Comparison of ENCODE assay signal across 1 cellular context in the genomic region with DNA sequence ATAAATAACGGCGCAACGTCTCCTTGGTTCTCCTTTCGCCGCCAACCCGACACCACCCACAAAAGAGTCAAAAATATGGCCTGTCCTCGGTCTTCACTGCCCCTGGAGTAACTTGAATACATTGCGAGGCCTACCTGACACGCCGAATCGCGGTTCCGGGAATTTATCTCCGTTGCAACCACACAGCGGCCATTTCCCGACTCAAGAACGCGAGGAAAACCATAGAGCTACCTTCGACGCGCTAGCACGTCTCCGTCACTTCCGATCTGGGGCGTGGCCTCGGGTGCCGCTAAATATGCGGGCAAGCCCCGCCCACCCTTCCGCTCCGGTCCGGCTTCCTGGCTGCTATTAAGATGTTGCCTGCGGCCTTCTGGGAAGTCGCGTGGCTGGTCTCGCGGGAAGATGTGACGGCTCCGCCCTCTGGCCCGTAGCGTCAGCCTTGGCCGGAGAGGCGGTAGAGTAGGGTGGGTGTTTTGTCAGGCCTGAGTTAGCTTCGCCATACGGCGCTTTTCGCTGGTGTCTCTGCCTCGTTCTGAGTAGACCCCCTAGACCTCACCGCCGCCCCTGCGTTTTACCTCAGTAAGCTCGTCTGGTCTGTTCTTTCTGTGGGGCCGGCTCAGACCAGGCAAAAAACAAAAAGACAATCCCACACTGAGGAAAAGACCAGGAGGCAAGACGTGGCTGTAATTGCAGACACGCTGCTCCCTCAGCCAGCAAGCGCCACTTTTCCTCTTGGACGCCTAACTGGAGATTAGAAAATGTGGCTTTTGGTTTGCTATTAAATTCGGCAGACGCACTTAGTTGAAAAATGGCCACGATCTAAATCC.
TF ChIP-seq lines count a peak whose summit lies in the region.

A gene with protein sequence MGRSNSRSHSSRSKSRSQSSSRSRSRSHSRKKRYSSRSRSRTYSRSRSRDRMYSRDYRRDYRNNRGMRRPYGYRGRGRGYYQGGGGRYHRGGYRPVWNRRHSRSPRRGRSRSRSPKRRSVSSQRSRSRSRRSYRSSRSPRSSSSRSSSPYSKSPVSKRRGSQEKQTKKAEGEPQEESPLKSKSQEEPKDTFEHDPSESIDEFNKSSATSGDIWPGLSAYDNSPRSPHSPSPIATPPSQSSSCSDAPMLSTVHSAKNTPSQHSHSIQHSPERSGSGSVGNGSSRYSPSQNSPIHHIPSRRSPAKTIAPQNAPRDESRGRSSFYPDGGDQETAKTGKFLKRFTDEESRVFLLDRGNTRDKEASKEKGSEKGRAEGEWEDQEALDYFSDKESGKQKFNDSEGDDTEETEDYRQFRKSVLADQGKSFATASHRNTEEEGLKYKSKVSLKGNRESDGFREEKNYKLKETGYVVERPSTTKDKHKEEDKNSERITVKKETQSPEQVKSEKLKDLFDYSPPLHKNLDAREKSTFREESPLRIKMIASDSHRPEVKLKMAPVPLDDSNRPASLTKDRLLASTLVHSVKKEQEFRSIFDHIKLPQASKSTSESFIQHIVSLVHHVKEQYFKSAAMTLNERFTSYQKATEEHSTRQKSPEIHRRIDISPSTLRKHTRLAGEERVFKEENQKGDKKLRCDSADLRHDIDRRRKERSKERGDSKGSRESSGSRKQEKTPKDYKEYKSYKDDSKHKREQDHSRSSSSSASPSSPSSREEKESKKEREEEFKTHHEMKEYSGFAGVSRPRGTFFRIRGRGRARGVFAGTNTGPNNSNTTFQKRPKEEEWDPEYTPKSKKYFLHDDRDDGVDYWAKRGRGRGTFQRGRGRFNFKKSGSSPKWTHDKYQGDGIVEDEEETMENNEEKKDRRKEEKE (minus strand): TSS at position 268 of the 827 bp plus-strand sequence. CDS start 9,980 bp downstream, outside the sequence.

TF ChIP-seq in K562, 482 proteins besides CTCF, POLR2A, EP300 and RAD21 (continued from another document and continues in another):
- TF ChIP-seq, protein P1, sequence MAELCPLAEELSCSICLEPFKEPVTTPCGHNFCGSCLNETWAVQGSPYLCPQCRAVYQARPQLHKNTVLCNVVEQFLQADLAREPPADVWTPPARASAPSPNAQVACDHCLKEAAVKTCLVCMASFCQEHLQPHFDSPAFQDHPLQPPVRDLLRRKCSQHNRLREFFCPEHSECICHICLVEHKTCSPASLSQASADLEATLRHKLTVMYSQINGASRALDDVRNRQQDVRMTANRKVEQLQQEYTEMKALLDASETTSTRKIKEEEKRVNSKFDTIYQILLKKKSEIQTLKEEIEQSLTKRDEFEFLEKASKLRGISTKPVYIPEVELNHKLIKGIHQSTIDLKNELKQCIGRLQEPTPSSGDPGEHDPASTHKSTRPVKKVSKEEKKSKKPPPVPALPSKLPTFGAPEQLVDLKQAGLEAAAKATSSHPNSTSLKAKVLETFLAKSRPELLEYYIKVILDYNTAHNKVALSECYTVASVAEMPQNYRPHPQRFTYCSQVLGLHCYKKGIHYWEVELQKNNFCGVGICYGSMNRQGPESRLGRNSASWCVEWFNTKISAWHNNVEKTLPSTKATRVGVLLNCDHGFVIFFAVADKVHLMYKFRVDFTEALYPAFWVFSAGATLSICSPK (IDR thresholded peaks at IDR 0.05; ENCODE audit: borderline replicate concordance), result no peak; the same call in 1 of the 2 replicates
- TF ChIP-seq, protein P2, sequence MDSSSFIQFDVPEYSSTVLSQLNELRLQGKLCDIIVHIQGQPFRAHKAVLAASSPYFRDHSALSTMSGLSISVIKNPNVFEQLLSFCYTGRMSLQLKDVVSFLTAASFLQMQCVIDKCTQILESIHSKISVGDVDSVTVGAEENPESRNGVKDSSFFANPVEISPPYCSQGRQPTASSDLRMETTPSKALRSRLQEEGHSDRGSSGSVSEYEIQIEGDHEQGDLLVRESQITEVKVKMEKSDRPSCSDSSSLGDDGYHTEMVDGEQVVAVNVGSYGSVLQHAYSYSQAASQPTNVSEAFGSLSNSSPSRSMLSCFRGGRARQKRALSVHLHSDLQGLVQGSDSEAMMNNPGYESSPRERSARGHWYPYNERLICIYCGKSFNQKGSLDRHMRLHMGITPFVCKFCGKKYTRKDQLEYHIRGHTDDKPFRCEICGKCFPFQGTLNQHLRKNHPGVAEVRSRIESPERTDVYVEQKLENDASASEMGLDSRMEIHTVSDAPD (CRISPR knock-in tag; IDR thresholded peaks at IDR 0.05), result no peak
- TF ChIP-seq ZNF282 (CRISPR knock-in tag; IDR thresholded peaks at IDR 0.05) (no peak), ZNF165 (CRISPR knock-in tag; IDR thresholded peaks at IDR 0.05; ENCODE audit: borderline replicate concordance) (peak; percentile 86; the same call in 1 of the 2 replicates), ZBTB7A (IDR thresholded peaks at IDR 0.05; ENCODE audit: borderline replicate concordance, control insufficient read depth, low read depth, low read length) (no peak; the same call in 1 of the 2 replicates), ZNF146 (CRISPR knock-in tag; IDR thresholded peaks at IDR 0.05; ENCODE audit: unreplicated experiment) (no peak), BRD9 (IDR thresholded peaks at IDR 0.05; ENCODE audit: low read depth, partially characterized antibody) (peak; percentile 91), NRF1 (conservative IDR thresholded peaks at IDR 0.05 in 1 of 2, IDR thresholded peaks at IDR 0.05 in 1 of 2) (no peak), FOXJ3 (CRISPR knock-in tag; IDR thresholded peaks at IDR 0.05) (no peak), ZC3H8 (IDR thresholded peaks at IDR 0.05) (peak; percentile 79; the same call in 1 of the 2 replicates), ZNF695 (CRISPR knock-in tag; IDR thresholded peaks at IDR 0.05) (0 out of 2 replicates have a peak, but pooled peaks have one; percentile 45), ZC3H4 (CRISPR knock-in tag; IDR thresholded peaks at IDR 0.05; ENCODE audit: borderline replicate concordance) (peak; percentile 98; the same call in 1 of the 2 replicates), MCM5 (IDR thresholded peaks at IDR 0.05; ENCODE audit: low read depth) (no peak), LCOR (CRISPR knock-in tag; IDR thresholded peaks at IDR 0.05) (no peak), FOSL1 (tag; conservative IDR thresholded peaks at IDR 0.05) (no peak; the same call in none of the 2 replicates), HOXB6 (CRISPR knock-in tag; IDR thresholded peaks at IDR 0.05; ENCODE audit: borderline replicate concordance) (no peak; the same call in 1 of the 2 replicates), FOS (IDR thresholded peaks at IDR 0.05; ENCODE audit: extremely low read depth, insufficient read length) (no peak), NFRKB (IDR thresholded peaks at IDR 0.05; ENCODE audit: low read depth) (peak; percentile 99), ZNF431 (CRISPR knock-in tag; IDR thresholded peaks at IDR 0.05) (peak; percentile 62), BCL6 (CRISPR knock-in tag; IDR thresholded peaks at IDR 0.05) (peak; percentile 39; the same call in 1 of the 2 replicates), SAFB2 (IDR thresholded peaks at IDR 0.05; ENCODE audit: borderline replicate concordance, low read depth, low read length, severe bottlenecking) (no peak), CCNT2 (IDR thresholded peaks at IDR 0.05; ENCODE audit: borderline replicate concordance, extremely low read depth, insufficient read length, low read depth, low read length) (peak; percentile 64), ZFX (CRISPR knock-in tag; IDR thresholded peaks at IDR 0.05) (peak; percentile 98), YBX1 (IDR thresholded peaks at IDR 0.05) (no peak), GATAD2B (IDR thresholded peaks at IDR 0.05; ENCODE audit: borderline replicate concordance) (no peak), ARHGAP35 (IDR thresholded peaks at IDR 0.05; ENCODE audit: partially characterized antibody) (no peak), EP400 (IDR thresholded peaks at IDR 0.05) (peak; percentile 97), NCOA6 (IDR thresholded peaks at IDR 0.05) (peak; percentile 43; the same call in 1 of the 2 replicates), ZNF184 (CRISPR knock-in tag; IDR thresholded peaks at IDR 0.05) (no peak), SNRNP70 (optimal IDR thresholded peaks at IDR 0.05; ENCODE audit: low read depth, low read length) (no peak), ZNF644 (tag; IDR thresholded peaks at IDR 0.05; ENCODE audit: low read depth) (no peak), KDM5B (IDR thresholded peaks at IDR 0.05; ENCODE audit: insufficient replicate concordance, low read depth, low read length) (peak; percentile 96), NFE2L1 (tag; IDR thresholded peaks at IDR 0.05; ENCODE audit: borderline replicate concordance, low read depth) (no peak), CHCHD3 (CRISPR knock-in tag; IDR thresholded peaks at IDR 0.05) (peak; percentile 95), SNIP1 (IDR thresholded peaks at IDR 0.05; ENCODE audit: low read depth) (no peak), HNRNPUL1 (IDR thresholded peaks at IDR 0.05; ENCODE audit: low read length) (peak; percentile 62; the same call in 1 of the 2 replicates), GATAD2A (IDR thresholded peaks at IDR 0.05) (no peak), FOXK1 (CRISPR knock-in tag; IDR thresholded peaks at IDR 0.05; ENCODE audit: borderline replicate concordance) (peak; percentile 93), ZZZ3 (IDR thresholded peaks at IDR 0.05) (no peak), ESRRA (IDR thresholded peaks at IDR 0.05; ENCODE audit: borderline replicate concordance, low read depth) (no peak; the same call in none of the 2 replicates), ILF3 (IDR thresholded peaks at IDR 0.05; ENCODE audit: borderline replicate concordance) (peak; percentile 15; the same call in 1 of the 2 replicates), MTA1 (IDR thresholded peaks at IDR 0.05; ENCODE audit: borderline replicate concordance) (peak; percentile 16; the same call in 1 of the 2 replicates), TAF9B (IDR thresholded peaks at IDR 0.05; ENCODE audit: partially characterized antibody) (peak; percentile 93), PRPF4 (IDR thresholded peaks at IDR 0.05; ENCODE audit: insufficient read depth, low read depth, low read length, poor library complexity, severe bottlenecking) (no peak)
- TF ChIP-seq, protein P3, sequence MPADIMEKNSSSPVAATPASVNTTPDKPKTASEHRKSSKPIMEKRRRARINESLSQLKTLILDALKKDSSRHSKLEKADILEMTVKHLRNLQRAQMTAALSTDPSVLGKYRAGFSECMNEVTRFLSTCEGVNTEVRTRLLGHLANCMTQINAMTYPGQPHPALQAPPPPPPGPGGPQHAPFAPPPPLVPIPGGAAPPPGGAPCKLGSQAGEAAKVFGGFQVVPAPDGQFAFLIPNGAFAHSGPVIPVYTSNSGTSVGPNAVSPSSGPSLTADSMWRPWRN (IDR thresholded peaks at IDR 0.05; ENCODE audit: low read depth), result peak; percentile 11; the same call in 1 of the 2 replicates
- TF ChIP-seq, protein P4, sequence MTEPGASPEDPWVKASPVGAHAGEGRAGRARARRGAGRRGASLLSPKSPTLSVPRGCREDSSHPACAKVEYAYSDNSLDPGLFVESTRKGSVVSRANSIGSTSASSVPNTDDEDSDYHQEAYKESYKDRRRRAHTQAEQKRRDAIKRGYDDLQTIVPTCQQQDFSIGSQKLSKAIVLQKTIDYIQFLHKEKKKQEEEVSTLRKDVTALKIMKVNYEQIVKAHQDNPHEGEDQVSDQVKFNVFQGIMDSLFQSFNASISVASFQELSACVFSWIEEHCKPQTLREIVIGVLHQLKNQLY (CRISPR knock-in tag; conservative IDR thresholded peaks at IDR 0.05), result peak; percentile 79 to 95; a peak in 2 of 4 replicates
- TF ChIP-seq, protein P5, sequence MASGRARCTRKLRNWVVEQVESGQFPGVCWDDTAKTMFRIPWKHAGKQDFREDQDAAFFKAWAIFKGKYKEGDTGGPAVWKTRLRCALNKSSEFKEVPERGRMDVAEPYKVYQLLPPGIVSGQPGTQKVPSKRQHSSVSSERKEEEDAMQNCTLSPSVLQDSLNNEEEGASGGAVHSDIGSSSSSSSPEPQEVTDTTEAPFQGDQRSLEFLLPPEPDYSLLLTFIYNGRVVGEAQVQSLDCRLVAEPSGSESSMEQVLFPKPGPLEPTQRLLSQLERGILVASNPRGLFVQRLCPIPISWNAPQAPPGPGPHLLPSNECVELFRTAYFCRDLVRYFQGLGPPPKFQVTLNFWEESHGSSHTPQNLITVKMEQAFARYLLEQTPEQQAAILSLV (tag; IDR thresholded peaks at IDR 0.05), result no peak; the same call in 1 of the 2 replicates
- TF ChIP-seq, protein P6, sequence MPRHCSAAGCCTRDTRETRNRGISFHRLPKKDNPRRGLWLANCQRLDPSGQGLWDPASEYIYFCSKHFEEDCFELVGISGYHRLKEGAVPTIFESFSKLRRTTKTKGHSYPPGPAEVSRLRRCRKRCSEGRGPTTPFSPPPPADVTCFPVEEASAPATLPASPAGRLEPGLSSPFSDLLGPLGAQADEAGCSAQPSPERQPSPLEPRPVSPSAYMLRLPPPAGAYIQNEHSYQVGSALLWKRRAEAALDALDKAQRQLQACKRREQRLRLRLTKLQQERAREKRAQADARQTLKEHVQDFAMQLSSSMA (CRISPR knock-in tag; IDR thresholded peaks at IDR 0.05), result peak; percentile 79; the same call in 1 of the 2 replicates
- TF ChIP-seq, protein P7, sequence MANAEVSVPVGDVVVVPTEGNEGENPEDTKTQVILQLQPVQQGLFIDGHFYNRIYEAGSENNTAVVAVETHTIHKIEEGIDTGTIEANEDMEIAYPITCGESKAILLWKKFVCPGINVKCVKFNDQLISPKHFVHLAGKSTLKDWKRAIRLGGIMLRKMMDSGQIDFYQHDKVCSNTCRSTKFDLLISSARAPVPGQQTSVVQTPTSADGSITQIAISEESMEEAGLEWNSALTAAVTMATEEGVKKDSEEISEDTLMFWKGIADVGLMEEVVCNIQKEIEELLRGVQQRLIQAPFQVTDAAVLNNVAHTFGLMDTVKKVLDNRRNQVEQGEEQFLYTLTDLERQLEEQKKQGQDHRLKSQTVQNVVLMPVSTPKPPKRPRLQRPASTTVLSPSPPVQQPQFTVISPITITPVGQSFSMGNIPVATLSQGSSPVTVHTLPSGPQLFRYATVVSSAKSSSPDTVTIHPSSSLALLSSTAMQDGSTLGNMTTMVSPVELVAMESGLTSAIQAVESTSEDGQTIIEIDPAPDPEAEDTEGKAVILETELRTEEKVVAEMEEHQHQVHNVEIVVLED (CRISPR knock-in tag; IDR thresholded peaks at IDR 0.05), result peak; percentile 47; the same call in 1 of the 2 replicates
- TF ChIP-seq, protein P8, sequence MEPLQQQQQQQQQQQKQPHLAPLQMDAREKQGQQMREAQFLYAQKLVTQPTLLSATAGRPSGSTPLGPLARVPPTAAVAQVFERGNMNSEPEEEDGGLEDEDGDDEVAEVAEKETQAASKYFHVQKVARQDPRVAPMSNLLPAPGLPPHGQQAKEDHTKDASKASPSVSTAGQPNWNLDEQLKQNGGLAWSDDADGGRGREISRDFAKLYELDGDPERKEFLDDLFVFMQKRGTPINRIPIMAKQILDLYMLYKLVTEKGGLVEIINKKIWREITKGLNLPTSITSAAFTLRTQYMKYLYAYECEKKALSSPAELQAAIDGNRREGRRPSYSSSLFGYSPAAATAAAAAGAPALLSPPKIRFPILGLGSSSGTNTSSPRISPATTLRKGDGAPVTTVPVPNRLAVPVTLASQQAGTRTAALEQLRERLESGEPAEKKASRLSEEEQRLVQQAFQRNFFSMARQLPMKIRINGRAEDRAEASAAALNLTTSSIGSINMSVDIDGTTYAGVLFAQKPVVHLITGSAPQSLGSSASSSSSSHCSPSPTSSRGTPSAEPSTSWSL (CRISPR knock-in tag; IDR thresholded peaks at IDR 0.05; ENCODE audit: borderline replicate concordance), result peak; percentile 62; the same call in 1 of the 2 replicates
